ENCODE assay signal across 8 cellular contexts in the genomic region with DNA sequence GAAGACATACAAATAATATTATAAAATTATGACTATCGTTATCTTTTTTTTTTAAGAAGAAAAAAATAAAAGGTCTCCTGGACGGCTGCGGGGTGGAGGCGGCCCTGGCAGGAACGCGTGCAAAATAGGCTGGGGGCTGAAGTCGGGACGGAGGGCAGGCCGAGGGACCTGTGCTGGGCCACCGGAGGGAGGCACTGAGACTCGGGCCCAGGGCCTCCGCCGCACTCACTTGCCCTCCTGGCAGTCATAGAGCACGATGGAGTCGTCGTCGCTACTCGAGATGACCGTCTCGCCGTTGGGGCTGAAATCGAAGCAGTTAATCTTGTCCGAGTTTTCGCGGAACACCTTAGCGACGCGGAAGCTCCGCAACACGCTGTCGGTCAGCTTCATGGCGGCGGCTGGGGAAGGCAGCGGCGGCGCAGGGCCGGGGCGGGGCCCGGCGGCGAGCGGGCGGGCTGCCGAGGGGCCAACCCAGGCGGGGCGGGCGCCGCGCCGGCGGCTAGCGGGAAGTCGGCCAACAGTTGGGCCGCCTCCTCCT. TPM values are rescaled to one million over a fixed set of nuclear protein-coding genes. Genes with fewer than 3 reads are reported as not detected.
DNase-seq lines count a peak whose midpoint lies in the region; ATAC-seq, FAIRE-seq and TF ChIP-seq lines count a peak whose summit lies in the region.

No MANE protein-coding gene starts in this region.

- peak overlapping the region; percentile 86 for H3K4me2 ChIP-seq in endothelial cell of umbilical vein (ENCODE audit: insufficient read depth, low read length)

- CTCF ChIA-PET in endothelial cell of umbilical vein (lab: Charles Lee), result interaction anchor here (1.1 to 5.1 kb wide), 14 partner anchors 10 to 169 kb away, joined by 3 to 49 read pairs (median 9); partner anchors contain the start of genes GLYCTK, PPM1M and TWF2

- dilution Hi-C loops in endothelial cell of umbilical vein (cut with MboI; ENCODE audit: extremely low pct_ligation_motif_present, low sequenced_read_pairs), result no loop called here

- DNase-seq in endothelial cell of umbilical vein (ENCODE audit: low read depth, low spot score) (peak; percentile 67), myocyte (ENCODE audit: low read depth) (peak; percentile 69), superior temporal gyrus (ENCODE audit: extremely low spot score) (peak; percentile 54), NCI-H774 (lab: John Stamatoyannopoulos, UW) (no peak)

- no TSS peak for BruUV-seq in endothelial cell of umbilical vein (replicated peaks; lab: Mats Ljungman, UMichigan)

- peak overlapping the region; percentile 60 for H2AFZ ChIP-seq in endothelial cell of umbilical vein (ENCODE audit: low read depth, low read length)

- H3K9ac ChIP-seq in HUES64 (ENCODE audit: low read depth, low read length), result peak overlapping the region; percentile 99
- peak overlapping the region; percentile 87 for H3K9ac ChIP-seq in endothelial cell of umbilical vein (replicated peaks; ENCODE audit: extremely low read depth, insufficient read depth, low read length)

- intact Hi-C loops in endothelial cell of umbilical vein (cut with micrococcal nuclease), result loop anchor here (1.0 to 5.0 kb wide), 5 partner anchors 8 to 126 kb away; partner anchors contain the start of genes GLYCTK, POC1A and TWF2

- H3K4me3 ChIP-seq in HUES64 (ENCODE audit: low read length) (peak overlapping the region; percentile 86), endothelial cell of umbilical vein (replicated peaks in 1 of 3; ENCODE audit: insufficient read depth in 1 of 3, low read depth in 1 of 3, low read length in 3 of 3) (peak overlapping the region; percentile 24 to 96 (median 87))

- peaks cover 14% of the 10 kb centered on the region for H3K36me3 ChIP-seq in HUES64 (ENCODE audit: insufficient read depth, low read length)
- no peaks in the 10 kb centered on the region for H3K36me3 ChIP-seq in endothelial cell of umbilical vein (ENCODE audit: control insufficient read depth in 2 of 2, extremely low read depth in 1 of 2, insufficient read depth in 2 of 2, low read length in 2 of 2)

- peak; percentile 63 for ATAC-seq in GM21619 (IDR thresholded peaks at IDR 0.05; ENCODE audit: unreplicated experiment)
- peak; percentile 66 to 73 for ATAC-seq in activated CD4-positive, CD25-positive, alpha-beta regulatory T cell treated with anti-CD3 and anti-CD28 coated beads, Interleukin-2, amount 50 U/mL, for 24 hours

- peaks cover 10% of the 10 kb centered on the region; the same call in 1 of the 2 replicates for H3K4me1 ChIP-seq in HUES64 (ENCODE audit: insufficient read depth, low read length)
- peaks cover 34% of the 10 kb centered on the region for H3K4me1 ChIP-seq in endothelial cell of umbilical vein (ENCODE audit: control insufficient read depth, extremely low read depth, insufficient read depth, low read length)

- WGBS in HUES64, result under 1% methylated on average over 53 of the region's 54 CpGs

- TF ChIP-seq CTCF in GM12874 (IDR thresholded peaks at IDR 0.05; ENCODE audit: insufficient read depth, low read depth, low read length) (peak; percentile 46), endothelial cell of umbilical vein (IDR thresholded peaks at IDR 0.05; ENCODE audit: extremely low read depth in 1 of 2, insufficient read depth in 1 of 2, low read depth in 1 of 2, low read length in 2 of 2) (peak; percentile 6 to 55)

- H3K9me1 ChIP-seq in endothelial cell of umbilical vein (replicated peaks; ENCODE audit: control insufficient read depth, extremely low read depth, insufficient read depth, low read length), result no peaks in the 10 kb centered on the region

- POLR2A ChIA-PET in endothelial cell of umbilical vein (lab: Charles Lee), result interaction anchor here (2.2 to 2.9 kb wide), 2 partner anchors 10 to 61 kb away, joined by 8 to 9 read pairs; partner anchors contain the start of gene GLYCTK

- TF ChIP-seq POLR2A in endothelial cell of umbilical vein (IDR thresholded peaks at IDR 0.05; ENCODE audit: low read depth, low read length), result peak; percentile 86

- H3K9me3 ChIP-seq in HUES64 (ENCODE audit: insufficient read depth, low read depth, low read length) (no peaks in the 10 kb centered on the region), endothelial cell of umbilical vein (replicated peaks; ENCODE audit: control insufficient read depth, insufficient read depth, low read length) (no peaks in the 10 kb centered on the region)

- H3K79me2 ChIP-seq in endothelial cell of umbilical vein (ENCODE audit: control insufficient read depth, insufficient read depth, low read length), result peaks cover 51% of the 10 kb centered on the region

- no peak for FAIRE-seq in endothelial cell of umbilical vein (lab: Jason Lieb, UNC)

- no peaks in the 10 kb centered on the region for H4K20me1 ChIP-seq in endothelial cell of umbilical vein (replicated peaks; ENCODE audit: control insufficient read depth, extremely low read depth, insufficient read depth, low read length)

- H3K27ac ChIP-seq in HUES64 (ENCODE audit: low read depth, low read length) (peak overlapping the region; percentile 85), endothelial cell of umbilical vein (ENCODE audit: insufficient read depth, low read depth, low read length) (peak overlapping the region; percentile 62)

- no peaks in the 10 kb centered on the region for H3K27me3 ChIP-seq in HUES64 (ENCODE audit: insufficient read depth, low read length)
- no peaks in the 10 kb centered on the region for H3K27me3 ChIP-seq in endothelial cell of umbilical vein (ENCODE audit: control insufficient read depth in 2 of 2, insufficient read depth in 2 of 2, low read length in 2 of 2)

RNA-seq across cellular contexts. Expression of gene WDR82, which starts 0.4 kb away (rescaled TPM):
- 60.5 TPM for polyA plus RNA-seq in HUES64 (2013, experiment 1 of 2)
- polyA plus RNA-seq in HUES64 (2013, experiment 2 of 2), result 61.6 TPM
- 71.3 and 71.8 TPM in 2 replicates for total RNA-seq in endothelial cell of umbilical vein
- polyA plus RNA-seq in endothelial cell of umbilical vein, result 30.7 and 39.9 TPM in 2 replicates
- polyA plus RNA-seq in endothelial cell of umbilical vein (2011; cell fraction: cytosol; rRNA removed), result 47.1 and 47.5 TPM in 2 replicates
- 23.6 and 27.9 TPM in 2 replicates for polyA plus RNA-seq in endothelial cell of umbilical vein (2011; cell fraction: nucleus; rRNA removed)
- 53.4 and 68.6 TPM in 2 replicates for polyA plus RNA-seq in endothelial cell of umbilical vein (2012)
- polyA minus RNA-seq in endothelial cell of umbilical vein, result 90.5 and 93.4 TPM in 2 replicates
- 39.2 TPM for polyA minus RNA-seq in endothelial cell of umbilical vein (2011; cell fraction: cytosol; rRNA and poly(A)+ RNA removed)
- polyA minus RNA-seq in endothelial cell of umbilical vein (2011; cell fraction: nucleus; rRNA and poly(A)+ RNA removed), result 27.0 and 37.1 TPM in 2 replicates
- 49.5 and 58.6 TPM in 2 replicates for total RNA-seq in myocyte
- polyA plus RNA-seq in myocyte (2012), result 62.2 TPM

RNA-seq across cellular contexts. Expression of gene GLYCTK, which starts 9.6 kb away (rescaled TPM):
- polyA plus RNA-seq in HUES64 (2013, experiment 1 of 2), result 5.4 TPM
- 3.9 TPM for polyA plus RNA-seq in HUES64 (2013, experiment 2 of 2)
- total RNA-seq in endothelial cell of umbilical vein, result 20.9 and 24.1 TPM in 2 replicates
- 35.4 and 43.6 TPM in 2 replicates for polyA plus RNA-seq in endothelial cell of umbilical vein
- 17.4 and 25.7 TPM in 2 replicates for polyA plus RNA-seq in endothelial cell of umbilical vein (2011; cell fraction: cytosol; rRNA removed)
- 77.4 and 78.4 TPM in 2 replicates for polyA plus RNA-seq in endothelial cell of umbilical vein (2011; cell fraction: nucleus; rRNA removed)
- 8.9 and 10.4 TPM in 2 replicates for polyA plus RNA-seq in endothelial cell of umbilical vein (2012)
- 24.2 and 29.7 TPM in 2 replicates for polyA minus RNA-seq in endothelial cell of umbilical vein
- 5.3 TPM for polyA minus RNA-seq in endothelial cell of umbilical vein (2011; cell fraction: cytosol; rRNA and poly(A)+ RNA removed)
- polyA minus RNA-seq in endothelial cell of umbilical vein (2011; cell fraction: nucleus; rRNA and poly(A)+ RNA removed), result 29.3 and 39.2 TPM in 2 replicates
- 6.3 and 7.8 TPM in 2 replicates for total RNA-seq in myocyte
- polyA plus RNA-seq in myocyte (2012), result 6.0 TPM

RNA-seq across cellular contexts. Expression of gene PPM1M, which starts 32.5 kb away (rescaled TPM):
- 4.0 TPM for polyA plus RNA-seq in HUES64 (2013, experiment 1 of 2)
- polyA plus RNA-seq in HUES64 (2013, experiment 2 of 2), result 4.1 TPM
- total RNA-seq in endothelial cell of umbilical vein, result 13.0 and 13.7 TPM in 2 replicates
- 17.5 and 19.4 TPM in 2 replicates for polyA plus RNA-seq in endothelial cell of umbilical vein
- 17.0 and 18.8 TPM in 2 replicates for polyA plus RNA-seq in endothelial cell of umbilical vein (2011; cell fraction: cytosol; rRNA removed)
- 41.2 and 45.2 TPM in 2 replicates for polyA plus RNA-seq in endothelial cell of umbilical vein (2011; cell fraction: nucleus; rRNA removed)
- 12.7 and 17.3 TPM in 2 replicates for polyA plus RNA-seq in endothelial cell of umbilical vein (2012)
- polyA minus RNA-seq in endothelial cell of umbilical vein, result 19.9 and 21.2 TPM in 2 replicates
- 4.9 TPM for polyA minus RNA-seq in endothelial cell of umbilical vein (2011; cell fraction: cytosol; rRNA and poly(A)+ RNA removed)
- polyA minus RNA-seq in endothelial cell of umbilical vein (2011; cell fraction: nucleus; rRNA and poly(A)+ RNA removed), result 5.7 and 6.5 TPM in 2 replicates
- total RNA-seq in myocyte, result 5.5 and 7.3 TPM in 2 replicates
- 29.7 TPM for polyA plus RNA-seq in myocyte (2012)

RNA-seq across cellular contexts. Expression of gene DNAH1, which starts 38.1 kb away (rescaled TPM):
- polyA plus RNA-seq in HUES64 (2013, experiment 1 of 2), result 0.40 TPM
- 0.89 TPM for polyA plus RNA-seq in HUES64 (2013, experiment 2 of 2)
- 5.0 and 5.8 TPM in 2 replicates for total RNA-seq in endothelial cell of umbilical vein
- 6.0 and 7.4 TPM in 2 replicates for polyA plus RNA-seq in endothelial cell of umbilical vein
- 1.8 and 2.6 TPM in 2 replicates for polyA plus RNA-seq in endothelial cell of umbilical vein (2011; cell fraction: cytosol; rRNA removed)
- polyA plus RNA-seq in endothelial cell of umbilical vein (2011; cell fraction: nucleus; rRNA removed), result 41.4 and 45.8 TPM in 2 replicates
- polyA plus RNA-seq in endothelial cell of umbilical vein (2012), result 2.9 and 3.0 TPM in 2 replicates
- 15.4 and 16.2 TPM in 2 replicates for polyA minus RNA-seq in endothelial cell of umbilical vein
- 3.5 TPM for polyA minus RNA-seq in endothelial cell of umbilical vein (2011; cell fraction: cytosol; rRNA and poly(A)+ RNA removed)
- 22.6 and 24.0 TPM in 2 replicates for polyA minus RNA-seq in endothelial cell of umbilical vein (2011; cell fraction: nucleus; rRNA and poly(A)+ RNA removed)
- 1.9 and 3.8 TPM in 2 replicates for total RNA-seq in myocyte
- polyA plus RNA-seq in myocyte (2012), result 3.3 TPM

RNA-seq across cellular contexts. Expression of gene TWF2, which starts 39.1 kb away (rescaled TPM):
- polyA plus RNA-seq in HUES64 (2013, experiment 1 of 2), result 40.0 TPM
- polyA plus RNA-seq in HUES64 (2013, experiment 2 of 2), result 38.1 TPM
- 82.6 and 82.9 TPM in 2 replicates for total RNA-seq in endothelial cell of umbilical vein
- 134 and 156 TPM in 2 replicates for polyA plus RNA-seq in endothelial cell of umbilical vein
- polyA plus RNA-seq in endothelial cell of umbilical vein (2011; cell fraction: cytosol; rRNA removed), result 139 and 157 TPM in 2 replicates
- 60.1 and 64.9 TPM in 2 replicates for polyA plus RNA-seq in endothelial cell of umbilical vein (2011; cell fraction: nucleus; rRNA removed)
- polyA plus RNA-seq in endothelial cell of umbilical vein (2012), result 67.6 and 80.8 TPM in 2 replicates
- 58.5 and 59.4 TPM in 2 replicates for polyA minus RNA-seq in endothelial cell of umbilical vein
- 37.1 TPM for polyA minus RNA-seq in endothelial cell of umbilical vein (2011; cell fraction: cytosol; rRNA and poly(A)+ RNA removed)
- polyA minus RNA-seq in endothelial cell of umbilical vein (2011; cell fraction: nucleus; rRNA and poly(A)+ RNA removed), result 11.3 and 17.6 TPM in 2 replicates
- 24.3 and 67.9 TPM in 2 replicates for total RNA-seq in myocyte
- 66.1 TPM for polyA plus RNA-seq in myocyte (2012)
